In genomic region chr11:64094463-64095223, GRCh38 we compare ENCODE assay signal across 9 cellular contexts. TPM values are rescaled to one million over a fixed set of nuclear protein-coding genes. Genes with fewer than 3 reads are reported as not detected.
DNase-seq lines count a peak whose midpoint lies in the region; ATAC-seq and FAIRE-seq lines count a peak whose summit lies in the region.
"Had no signal": no experiment of that assay in that cellular context is flagged by ENCODE, and none has a peak within 500 bp of the region (broad histone marks: within the 10 kb centered on the region; RNA-seq: fewer than 3 reads in every experiment).

No MANE protein-coding gene starts in this region.

- no peak for FAIRE-seq in HTR-8/SVneo (lab: Jason Lieb, UNC)

- ATAC-seq in GM21423 (IDR thresholded peaks at IDR 0.05; ENCODE audit: unreplicated experiment), result no peak
- no peak for ATAC-seq in GM21786 (IDR thresholded peaks at IDR 0.05; ENCODE audit: unreplicated experiment)

- DNase-seq in AG08395 (ENCODE audit: low spot score) (peak; percentile 84), HTR-8/SVneo (ENCODE audit: insufficient read length, low spot score) (peak; percentile 93), astrocyte of the hippocampus (ENCODE audit: low read depth, low spot score) (peak; percentile 91), lung microvascular endothelial cell (ENCODE audit: low read depth in 2 of 2) (peak; percentile 54 to 87), globus pallidus (ENCODE audit: low spot score) (no peak), ureter (ENCODE audit: low spot score) (no peak)
- DNase-seq: activated CD4-positive, CD25-positive, alpha-beta regulatory T cell had no signal

RNA-seq across cellular contexts. Expression of gene FLRT1, which starts 58.9 kb away (rescaled TPM):
- total RNA-seq in lung microvascular endothelial cell, result not detected in 2 replicates
- 0.13 TPM for total RNA-seq in ureter

Comparison
In these comparisons a context has a peak if more than half of its experiments do, and no peak if none do; other contexts are left out.
1. DNase-seq: peak in AG08395 (single experiment), HTR-8/SVneo (single experiment), astrocyte of the hippocampus (single experiment) and lung microvascular endothelial cell (2 of 2); none in globus pallidus (single experiment) and ureter (single experiment).